ENCODE assay signal across 24 cellular contexts in genomic region chr4:5696341-5696740, GRCh38.
"Had no signal": no experiment of that assay in that cellular context is flagged by ENCODE, and none has a peak within 500 bp of the region (broad histone marks: within the 10 kb centered on the region; RNA-seq: fewer than 3 reads in every experiment).

No MANE protein-coding gene starts in this region.

- H3K4me3 ChIP-seq: K562, SJSA1, SK-N-MC had no signal

- H3K4me1 Mint-ChIP-seq: IgD-negative memory B cell had no signal

- H3K36me3 ChIP-seq: SJSA1 had no signal

- H3K4me1 ChIP-seq: SJSA1 had no signal

- ATAC-seq: K562 had no signal

- DNase-seq: MV-4-11, NCI-H1048, NCI-H1105, NCI-H1417, NCI-H146, NCI-H1694 treated with DMSO at 0.1 percent for 48 hours, NCI-H1930, NCI-H2081, NCI-H2107, NCI-H226, NCI-H446, NCI-H510A, NCI-H524 treated with DMSO at 0.1 percent for 48 hours, NCI-H69, NCI-H774, Right ventricle myocardium superior, RPMI8226, SIG-M5 had no signal

- H3K4me2 ChIP-seq: KMS-11 had no signal

- H3K9ac ChIP-seq: KMS-11 had no signal

- H3K27me3 Mint-ChIP-seq: IgD-negative memory B cell had no signal

- H3K9me3 ChIP-seq: SJSA1 had no signal

- H3K4me3 Mint-ChIP-seq: IgD-negative memory B cell had no signal

- H3K27ac Mint-ChIP-seq: IgD-negative memory B cell had no signal

- H3K27ac ChIP-seq: HL-60, KMS-11, SJSA1, SK-N-MC had no signal

- H3K27me3 ChIP-seq: SJSA1 had no signal

- H3K36me3 Mint-ChIP-seq: IgD-negative memory B cell had no signal
